ENCODE assay signal across 8 cellular contexts in the genomic region with DNA sequence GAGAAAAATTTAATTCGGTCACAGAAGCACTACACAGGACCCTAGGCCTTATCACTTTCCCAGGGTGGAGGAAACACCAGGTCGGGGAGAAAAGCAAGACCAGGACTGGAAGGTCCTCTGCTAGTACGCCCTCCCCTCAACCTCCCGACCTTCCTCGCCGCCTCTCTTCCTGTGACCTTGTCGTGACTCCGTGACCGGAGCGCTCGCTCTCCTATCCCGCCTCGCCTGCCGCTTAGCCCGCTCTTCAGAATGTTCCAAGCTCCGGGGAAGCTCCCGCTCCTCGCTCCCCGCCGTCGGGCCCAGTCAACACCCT. TPM values are rescaled to one million over a fixed set of nuclear protein-coding genes. Genes with fewer than 3 reads are reported as not detected.
DNase-seq lines count a peak whose midpoint lies in the region; ATAC-seq and TF ChIP-seq lines count a peak whose summit lies in the region.

No MANE protein-coding gene starts in this region.

- peaks cover 46% of the 10 kb centered on the region for H3K4me1 Mint-ChIP-seq in CD14-positive monocyte
- H3K4me1 Mint-ChIP-seq in dendritic cell treated with granulocyte-macrophage colony-stimulating factor and Interleukin-4, amounts not matched to agents 40 ng/mL and 50 ng/mL, for 4 days (ENCODE audit: low read depth): peaks cover 38% of the 10 kb centered on the region
- H3K4me1 Mint-ChIP-seq in memory B cell: peaks cover 30% of the 10 kb centered on the region

- peak; percentile 30 for ATAC-seq in GM19035 (IDR thresholded peaks at IDR 0.05; ENCODE audit: unreplicated experiment)
- peak; percentile 20 for ATAC-seq in HG03159 (IDR thresholded peaks at IDR 0.05; ENCODE audit: unreplicated experiment)
- ATAC-seq in memory B cell (ENCODE audit: low read depth): peak; percentile 7

- 0% methylated on average over 13 to 21 of the region's 21 CpGs for WGBS in testis, 2 donors

- H3K36me3 Mint-ChIP-seq in CD14-positive monocyte (peaks cover 5% of the 10 kb centered on the region in 2 donors), memory B cell (peaks cover 2% of the 10 kb centered on the region)
- H3K36me3 Mint-ChIP-seq in dendritic cell treated with granulocyte-macrophage colony-stimulating factor and Interleukin-4, amounts not matched to agents 40 ng/mL and 50 ng/mL, for 4 days (ENCODE audit: low read depth): peaks cover 12% of the 10 kb centered on the region

- H3K9me3 Mint-ChIP-seq in CD14-positive monocyte (peaks cover 0 to 3% (median 0%) of the 10 kb centered on the region in 7 donors), memory B cell (no peaks in the 10 kb centered on the region)
- H3K9me3 Mint-ChIP-seq in dendritic cell treated with granulocyte-macrophage colony-stimulating factor and Interleukin-4, amounts not matched to agents 40 ng/mL and 50 ng/mL, for 4 days: no peaks in the 10 kb centered on the region

- intact Hi-C loops in CD14-positive monocyte (cut with micrococcal nuclease): loop anchor here in 1 of 2 donors (10.0 kb wide), 1 partner anchor 199 kb away; the partner anchor contains the start of gene NKTR
- intact Hi-C loops in dendritic cell treated with granulocyte-macrophage colony-stimulating factor and Interleukin-4, amounts not matched to agents 40 ng/mL and 50 ng/mL, for 4 days (cut with micrococcal nuclease): no loop called here
- intact Hi-C loops in testis (cut with DNase I; ENCODE audit: low total_unique reads): no loop called here

- TF ChIP-seq CTCF in CD14-positive monocyte (IDR thresholded peaks at IDR 0.05) (no peak), testis (IDR thresholded peaks at IDR 0.05) (no peak)

- no peaks in the 10 kb centered on the region for H3K9me3 ChIP-seq in testis

- H3K4me3 ChIP-seq in testis: peak overlapping the region; percentile 86 to 90

- no peaks in the 10 kb centered on the region for H3K36me3 ChIP-seq in testis (ENCODE audit: low read depth, missing control alignments)

- peaks cover 14 to 32% (median 17%) of the 10 kb centered on the region in 3 donors for H3K27me3 Mint-ChIP-seq in CD14-positive monocyte (ENCODE audit: low read depth in 3 of 3)
- peaks cover 18% of the 10 kb centered on the region for H3K27me3 Mint-ChIP-seq in dendritic cell treated with granulocyte-macrophage colony-stimulating factor and Interleukin-4, amounts not matched to agents 40 ng/mL and 50 ng/mL, for 4 days
- peaks cover 1% of the 10 kb centered on the region for H3K27me3 Mint-ChIP-seq in memory B cell

- H3K27ac Mint-ChIP-seq in CD14-positive monocyte (peak overlapping the region; percentile 89 to 96 (median 92)), memory B cell (peak overlapping the region; percentile 93)
- peak overlapping the region; percentile 92 for H3K27ac Mint-ChIP-seq in dendritic cell treated with granulocyte-macrophage colony-stimulating factor and Interleukin-4, amounts not matched to agents 40 ng/mL and 50 ng/mL, for 4 days

- no peak for DNase-seq in CD14-positive monocyte (ENCODE audit: low spot score)
- peak; percentile 19 for DNase-seq in SKM-1 treated with dmso at 0.1 percent for 144 hours (lab: John Stamatoyannopoulos, UW; ENCODE audit: unreplicated experiment)
- no peak for DNase-seq in memory B cell (ENCODE audit: low spot score in 2 of 2)
- peak; percentile 53 for DNase-seq in testis
- DNase-seq in NCI-H345 treated with DMSO at 0.1 percent for 48 hours (lab: John Stamatoyannopoulos, UW; ENCODE audit: unreplicated experiment): no peak

- H3K27me3 ChIP-seq in testis: no peaks in the 10 kb centered on the region

- H3K27ac ChIP-seq in testis: peak overlapping the region; percentile 93 to 95

- peaks cover 15% of the 10 kb centered on the region for H3K4me1 ChIP-seq in testis

- TF ChIP-seq POLR2A in testis (IDR thresholded peaks at IDR 0.05): no peak

- H3K4me3 Mint-ChIP-seq in CD14-positive monocyte (peak overlapping the region; percentile 98 to 99), memory B cell (peak overlapping the region; percentile 97)
- H3K4me3 Mint-ChIP-seq in dendritic cell treated with granulocyte-macrophage colony-stimulating factor and Interleukin-4, amounts not matched to agents 40 ng/mL and 50 ng/mL, for 4 days: peak overlapping the region; percentile 94

RNA-seq across cellular contexts. Expression of gene HIGD1A, which starts 0.5 kb away (rescaled TPM):
- polyA plus RNA-seq in CD14-positive monocyte: 100 to 1,000 TPM; 104 to 115 TPM
- 100 to 1,000 TPM in 1 of 2 donors, 10 to 100 TPM in 1; 95.6 to 110 TPM for total RNA-seq in testis
- polyA plus RNA-seq in testis (ENCODE audit: insufficient read depth, low read depth, low replicate concordance): 133 TPM

RNA-seq across cellular contexts. Expression of gene ACKR2, which starts 5.5 kb away (rescaled TPM):
- not detected for polyA plus RNA-seq in CD14-positive monocyte
- 1 to 10 TPM; 3.4 to 7.8 TPM for total RNA-seq in testis
- 2.7 TPM for polyA plus RNA-seq in testis (ENCODE audit: insufficient read depth, low read depth, low replicate concordance)

RNA-seq across cellular contexts. Expression of gene CCDC13, which starts 30.7 kb away (rescaled TPM):
- 1 to 10 TPM in 1 of 2 donors, under 1 TPM in 1; 0.97 to 2.4 TPM for polyA plus RNA-seq in CD14-positive monocyte
- total RNA-seq in testis: 10 to 100 TPM in 1 of 2 donors, 1 to 10 TPM in 1; 6.5 to 12.5 TPM
- polyA plus RNA-seq in testis (ENCODE audit: insufficient read depth, low read depth, low replicate concordance): 23.0 TPM

Comparison
In these comparisons a context has a peak if more than half of its experiments do, and no peak if none do; other contexts are left out.
1. DNase-seq: peak in SKM-1 treated with dmso at 0.1 percent for 144 hours (single experiment) and testis (single experiment); none in CD14-positive monocyte (single experiment), memory B cell (0 of 2) and NCI-H345 treated with DMSO at 0.1 percent for 48 hours (single experiment).
2. Peak in every context shown above with its lines, with median percentiles within 50 percentile points of each other: H3K27ac Mint-ChIP-seq, H3K4me3 Mint-ChIP-seq and ATAC-seq.